8 cellular contexts compared by ENCODE assay signal in genomic region chr6:20534906-20535305, GRCh38. TPM values are rescaled to one million over a fixed set of nuclear protein-coding genes. Genes with fewer than 3 reads are reported as not detected.
DNase-seq lines count a peak whose midpoint lies in the region; ATAC-seq and TF ChIP-seq lines count a peak whose summit lies in the region.

No MANE protein-coding gene starts in this region.

- DNase-seq in NCI-H2029 treated with DMSO at 0.1 percent for 48 hours (lab: John Stamatoyannopoulos, UW) (peak; percentile 60), brain microvascular endothelial cell (no peak), mesendoderm (no peak), SIG-M5 (lab: John Stamatoyannopoulos, UW) (no peak), GM13977 (ENCODE audit: low spot score) (no peak)
- no peak for DNase-seq in activated effector memory CD4-positive, alpha-beta T cell treated with anti-CD3 and anti-CD28 coated beads, Interleukin-2, amount 50 U/mL, for 16 hours

- no peaks in the 10 kb centered on the region for H3K27me3 ChIP-seq in BLaER1
- H3K27me3 ChIP-seq in brain microvascular endothelial cell (replicated peaks): no peaks in the 10 kb centered on the region
- no peaks in the 10 kb centered on the region for H3K27me3 ChIP-seq in mesendoderm (ENCODE audit: insufficient read depth, low read length, poor library complexity)

- no peak overlapping the region for H2AK5ac ChIP-seq in mesendoderm (ENCODE audit: low read length)

- H3K4me2 ChIP-seq in BLaER1 (peak overlapping the region; percentile 95), mesendoderm (ENCODE audit: low read length) (peak overlapping the region; percentile 71)

- H2BK5ac ChIP-seq in mesendoderm (ENCODE audit: low read length): no peak overlapping the region

- H3K4me3 ChIP-seq in BLaER1: peak overlapping the region; percentile 84
- peak overlapping the region; percentile 87 for H3K4me3 ChIP-seq in brain microvascular endothelial cell (ENCODE audit: low read depth, low read length)
- peak overlapping the region; percentile 85 for H3K4me3 ChIP-seq in mesendoderm (ENCODE audit: low read length)

- H3K27ac ChIP-seq in BLaER1 (peak overlapping the region; percentile 87), brain microvascular endothelial cell (peak overlapping the region; percentile 89), mesendoderm (ENCODE audit: low read depth, low read length) (no peak overlapping the region)

- no CpG with 5 or more reads among the region's 10 CpGs for WGBS in mesendoderm (ENCODE audit: extremely low coverage, insufficient coverage, low lambda C conversion rate)

- TF ChIP-seq CTCF in brain microvascular endothelial cell (IDR thresholded peaks at IDR 0.05; ENCODE audit: low read depth, low read length, missing control alignments) (no peak), GM13977 (IDR thresholded peaks at IDR 0.05; ENCODE audit: extremely low read depth, insufficient read depth, missing control alignments) (no peak)

- in situ Hi-C loops in brain microvascular endothelial cell (cut with HindIII; ENCODE audit: low pct_ligation_motif_present, low sequenced_read_pairs): no loop called here
- in situ Hi-C loops in GM13977 (cut with MboI; ENCODE audit: low pct_unique_long_range_greater_than_20kb, low sequenced_read_pairs, unreplicated experiment): loop anchor here (5.0 to 25.0 kb wide), 3 partner anchors 140 to 448 kb away; no protein-coding TSS in a partner anchor

- no peaks in the 10 kb centered on the region for H3K9me3 ChIP-seq in BLaER1

- H3K9ac ChIP-seq in BLaER1 (peak overlapping the region; percentile 88), mesendoderm (ENCODE audit: low read length) (peak overlapping the region; percentile 87)

- H2BK120ac ChIP-seq in mesendoderm (ENCODE audit: low read depth, low read length): no peak overlapping the region

- H4K8ac ChIP-seq in mesendoderm (ENCODE audit: low read depth, low read length): no peak overlapping the region

- peaks cover 6% of the 10 kb centered on the region for H3K79me2 ChIP-seq in mesendoderm (ENCODE audit: control insufficient read depth, insufficient read depth, low read length)

- H3K79me1 ChIP-seq in mesendoderm (ENCODE audit: low read length): peaks cover 5% of the 10 kb centered on the region

- H4K20me1 ChIP-seq in BLaER1: peaks cover 18% of the 10 kb centered on the region

- peak overlapping the region; percentile 84 for H3K56ac ChIP-seq in mesendoderm (ENCODE audit: low read length)

- ATAC-seq in GM21423 (IDR thresholded peaks at IDR 0.05; ENCODE audit: unreplicated experiment): peak; percentile 12

- H4K5ac ChIP-seq in mesendoderm (ENCODE audit: low read length): no peak overlapping the region

- no peak overlapping the region for H3K23ac ChIP-seq in mesendoderm (ENCODE audit: low read length)

- peaks cover 22% of the 10 kb centered on the region for H3K4me1 ChIP-seq in BLaER1
- no peaks in the 10 kb centered on the region for H3K4me1 ChIP-seq in mesendoderm (ENCODE audit: control insufficient read depth, low read depth, low read length)

- H3K36me3 ChIP-seq in BLaER1 (peaks cover 33% of the 10 kb centered on the region), brain microvascular endothelial cell (replicated peaks) (no peaks in the 10 kb centered on the region), mesendoderm (ENCODE audit: control insufficient read depth, insufficient read depth, low read length) (no peaks in the 10 kb centered on the region)

- peak overlapping the region; percentile 36 for H2BK15ac ChIP-seq in mesendoderm (replicated peaks; ENCODE audit: low read depth)

- H3K4ac ChIP-seq in mesendoderm (ENCODE audit: low read depth, low read length): no peak overlapping the region

- no peak overlapping the region for H3K18ac ChIP-seq in mesendoderm (ENCODE audit: low read length)

RNA-seq across cellular contexts. Expression of gene CDKAL1, which starts 0.6 kb away (rescaled TPM):
- 12.2 TPM for polyA plus RNA-seq in mesendoderm (2013, experiment 1 of 2)
- 12.3 TPM for polyA plus RNA-seq in mesendoderm (2013, experiment 2 of 2)
